In genomic region chr13:90627813-90628212, GRCh38 we compare ENCODE assay signal across 27 cellular contexts.
A peak's percentile ranks its signal among the peaks of the same experiment; 100 is the strongest.
DNase-seq lines count a peak whose midpoint lies in the region; ATAC-seq, FAIRE-seq and TF ChIP-seq lines count a peak whose summit lies in the region.
"Had no signal": no experiment of that assay in that cellular context is flagged by ENCODE, and none has a peak within 500 bp of the region (broad histone marks: within the 10 kb centered on the region; RNA-seq: fewer than 3 reads in every experiment).

No MANE protein-coding gene starts in this region.

- H3K9me3 ChIP-seq in HepG2 (ENCODE audit: low read length) (peaks cover 38% of the 10 kb centered on the region), right lobe of liver (no peaks in the 10 kb centered on the region), K562 (replicated peaks; ENCODE audit: control insufficient read depth, insufficient read depth, low read depth, low read length) (0 out of 2 replicates have a peak, but pooled peaks cover 4% of the 10 kb centered on the region)
- H3K9me3 ChIP-seq: BE2C, BLaER1 had no signal

- in situ Hi-C loops in HepG2 (cut with HindIII; ENCODE audit: extremely low pct_ligation_motif_present, low pct_unique_long_range_greater_than_20kb) (no loop called here), K562 (cut with MboI) (no loop called here)

- H3K36me3 Mint-ChIP-seq in activated naive CD4-positive, alpha-beta T cell treated with anti-CD3 and anti-CD28 coated beads for 36 hours (ENCODE audit: low read depth): no peaks in the 10 kb centered on the region
- H3K36me3 Mint-ChIP-seq: CD14-positive monocyte; CD4-positive, alpha-beta memory T cell; CD4-positive, CD25-positive, alpha-beta regulatory T cell; CD8-positive, alpha-beta memory T cell had no signal

- H2AFZ ChIP-seq in HepG2 (ENCODE audit: low read length) (no peak overlapping the region), K562 (ENCODE audit: low read depth, low read length) (no peak overlapping the region)

- CTCF ChIA-PET in HepG2 (lab: Yijun Ruan, JAX; ENCODE audit: low intra/inter-chr PET ratio, low total read pairs) (no interaction called here), K562 (lab: Yijun Ruan, JAX; ENCODE audit: low intra/inter-chr PET ratio) (interaction anchor here (0.5 kb wide), 1 partner anchor 506 kb away, joined by 3 read pairs; no protein-coding TSS in a partner anchor)
- CTCF ChIA-PET in activated naive CD4-positive, alpha-beta T cell treated with anti-CD3 and anti-CD28 coated beads for 36 hours (lab: Charles Lee): no interaction called here

- TF ChIP-seq EP300 in HepG2 (IDR thresholded peaks at IDR 0.05; ENCODE audit: low read depth in 2 of 2, low read length in 2 of 2) (no peak), HepG2 (CRISPR knock-in tag; IDR thresholded peaks at IDR 0.05; ENCODE audit: borderline replicate concordance) (no peak), K562 (IDR thresholded peaks at IDR 0.05; ENCODE audit: low read length) (no peak)

- H3K4me2 ChIP-seq in HepG2 (ENCODE audit: low read depth, low read length): no peak overlapping the region
- H3K4me2 ChIP-seq in K562 (ENCODE audit: insufficient read depth, low read length): no peak overlapping the region
- H3K4me2 ChIP-seq: BLaER1 had no signal

- H3K9me1 ChIP-seq in K562 (ENCODE audit: control insufficient read depth, insufficient read depth, low read length): no peaks in the 10 kb centered on the region

- H3K4me1 ChIP-seq in HepG2 (ENCODE audit: insufficient read depth, low read length) (no peaks in the 10 kb centered on the region), right lobe of liver (no peaks in the 10 kb centered on the region), K562 (replicated peaks in 1 of 2; ENCODE audit: control insufficient read depth in 2 of 2, insufficient read depth in 2 of 2, low read length in 2 of 2) (no peaks in the 10 kb centered on the region)
- H3K4me1 ChIP-seq: BE2C, BLaER1 had no signal

- H3K9ac ChIP-seq in HepG2 (ENCODE audit: insufficient read depth, low read depth, low read length) (no peak overlapping the region), K562 (ENCODE audit: insufficient read depth in 1 of 2, low read depth in 2 of 2, low read length in 2 of 2) (no peak overlapping the region)
- H3K9ac ChIP-seq: BLaER1 had no signal

- FAIRE-seq in HepG2 (lab: Jason Lieb, UNC): no peak
- no peak for FAIRE-seq in K562 (lab: Jason Lieb, UNC)
- FAIRE-seq in colon (lab: Jason Lieb, UNC): peak; percentile 80
- FAIRE-seq: GM12878, GM12892, GM18507 had no signal

- no peaks in the 10 kb centered on the region for H3K27me3 ChIP-seq in HepG2 (ENCODE audit: control insufficient read depth in 1 of 2, insufficient read depth in 2 of 2, low read length in 2 of 2)
- peaks cover 0 to 5% of the 10 kb centered on the region in 2 donors for H3K27me3 ChIP-seq in right lobe of liver
- no peaks in the 10 kb centered on the region for H3K27me3 ChIP-seq in K562 (ENCODE audit: control insufficient read depth in 2 of 2, insufficient read depth in 2 of 2, low read length in 2 of 2)
- H3K27me3 ChIP-seq: BE2C, BLaER1 had no signal

- BruUV-seq in HepG2 (replicated peaks; lab: Mats Ljungman, UMichigan): no TSS peak
- BruUV-seq in K562 (replicated peaks; lab: Mats Ljungman, UMichigan): no TSS peak

- H3K4me3 ChIP-seq in HepG2 (replicated peaks in 1 of 3; ENCODE audit: insufficient read depth in 1 of 3, low read depth in 2 of 3, low read length in 3 of 3): no peak overlapping the region
- H3K4me3 ChIP-seq in right lobe of liver: no peak overlapping the region
- no peak overlapping the region for H3K4me3 ChIP-seq in K562
- H3K4me3 ChIP-seq: BLaER1, GM12878 had no signal

- H4K20me1 ChIP-seq in HepG2 (ENCODE audit: insufficient read depth, low read length): no peaks in the 10 kb centered on the region
- H4K20me1 ChIP-seq in K562 (replicated peaks; ENCODE audit: control insufficient read depth, insufficient read depth, low read length): no peaks in the 10 kb centered on the region
- H4K20me1 ChIP-seq: BLaER1 had no signal

- intact Hi-C loops in HepG2 (cut with micrococcal nuclease; ENCODE audit: unreplicated experiment): no loop called here
- intact Hi-C loops in right lobe of liver (cut with DNase I): no loop called here
- intact Hi-C loops in K562 (cut with micrococcal nuclease): no loop called here
- intact Hi-C loops in activated naive CD4-positive, alpha-beta T cell treated with anti-CD3 and anti-CD28 coated beads for 36 hours (cut with micrococcal nuclease): no loop called here

- no peaks in the 10 kb centered on the region for H3K4me1 Mint-ChIP-seq in activated naive CD4-positive, alpha-beta T cell treated with anti-CD3 and anti-CD28 coated beads for 36 hours (ENCODE audit: low read depth)
- H3K4me1 Mint-ChIP-seq: CD14-positive monocyte; CD4-positive, alpha-beta memory T cell; CD4-positive, CD25-positive, alpha-beta regulatory T cell; CD8-positive, alpha-beta memory T cell had no signal

- H3K4me3 Mint-ChIP-seq in activated naive CD4-positive, alpha-beta T cell treated with anti-CD3 and anti-CD28 coated beads for 36 hours: no peak overlapping the region
- H3K4me3 Mint-ChIP-seq: CD14-positive monocyte; CD4-positive, alpha-beta memory T cell; CD4-positive, CD25-positive, alpha-beta regulatory T cell; CD8-positive, alpha-beta memory T cell had no signal

- no peaks in the 10 kb centered on the region for H3K9me3 Mint-ChIP-seq in activated naive CD4-positive, alpha-beta T cell treated with anti-CD3 and anti-CD28 coated beads for 36 hours

- 19% methylated on average over 1 of the region's 1 CpG for WGBS in HepG2 (ENCODE audit: low lambda C conversion rate)
- 30% methylated on average over 1 of the region's 1 CpG for WGBS in right lobe of liver (ENCODE audit: insufficient coverage, low coverage, low lambda C conversion rate, missing lambda C conversion rate)
- 3% methylated on average over 1 of the region's 1 CpG for WGBS in K562 (ENCODE audit: insufficient coverage, low coverage, missing lambda C conversion rate)

- no peak for DNase-seq in HepG2 (ENCODE audit: low spot score)
- DNase-seq in right lobe of liver: no peak
- DNase-seq in K562 (ENCODE audit: extremely low read depth in 1 of 4, low spot score in 3 of 4): no peak
- no peak for DNase-seq in activated naive CD4-positive, alpha-beta T cell treated with anti-CD3 and anti-CD28 coated beads for 36 hours
- DNase-seq in NCI-H2196 treated with DMSO at 0.1 percent for 48 hours (lab: John Stamatoyannopoulos, UW; ENCODE audit: unreplicated experiment): no peak
- DNase-seq: ACHN; BE2C; C1 segment of cervical spinal cord; CD4-positive, alpha-beta memory T cell; CD4-positive, CD25-positive, alpha-beta regulatory T cell; CD8-positive, alpha-beta memory T cell; COR-L47; DMS 273 treated with DMSO at 0.1 percent for 48 hours; DMS153; DMS53; DMS79; DND-41; EL; GDM1 had no signal

- H3K36me3 ChIP-seq in HepG2 (replicated peaks in 1 of 2; ENCODE audit: control insufficient read depth in 1 of 2, insufficient read depth in 2 of 2, low read length in 2 of 2) (no peaks in the 10 kb centered on the region), right lobe of liver (no peaks in the 10 kb centered on the region), K562 (ENCODE audit: control insufficient read depth, insufficient read depth, low read length) (no peaks in the 10 kb centered on the region)
- H3K36me3 ChIP-seq: BE2C, BLaER1 had no signal

- H3K27ac ChIP-seq in HepG2 (ENCODE audit: extremely low read length, insufficient read depth, low read length): no peak overlapping the region
- H3K27ac ChIP-seq in right lobe of liver: no peak overlapping the region
- no peak overlapping the region for H3K27ac ChIP-seq in K562 (ENCODE audit: extremely low read depth, low read depth, low read length)
- H3K27ac ChIP-seq: 22Rv1, BLaER1 had no signal

- no peaks in the 10 kb centered on the region for H3K27me3 Mint-ChIP-seq in activated naive CD4-positive, alpha-beta T cell treated with anti-CD3 and anti-CD28 coated beads for 36 hours (ENCODE audit: low read depth)
- H3K27me3 Mint-ChIP-seq: CD4-positive, alpha-beta memory T cell; CD4-positive, CD25-positive, alpha-beta regulatory T cell; CD8-positive, alpha-beta memory T cell had no signal

- TF ChIP-seq POLR2A in HepG2 (IDR thresholded peaks at IDR 0.05; ENCODE audit: insufficient read depth in 1 of 2, low read depth in 2 of 2, low read length in 2 of 2) (no peak), right lobe of liver (IDR thresholded peaks at IDR 0.05) (no peak), K562 (conservative IDR thresholded peaks at IDR 0.05) (no peak)

- H3K27ac Mint-ChIP-seq in activated naive CD4-positive, alpha-beta T cell treated with anti-CD3 and anti-CD28 coated beads for 36 hours: no peak overlapping the region
- H3K27ac Mint-ChIP-seq: CD14-positive monocyte; CD4-positive, alpha-beta memory T cell; CD4-positive, CD25-positive, alpha-beta regulatory T cell; CD8-positive, alpha-beta memory T cell had no signal

- POLR2A ChIA-PET in HepG2 (lab: Yijun Ruan, JAX) (no interaction called here), K562 (lab: Yijun Ruan, JAX) (interaction anchor here (0.6 to 1.0 kb wide), 2 partner anchors 37 to 1833 kb away, joined by 3 read pairs; no protein-coding TSS in a partner anchor)

- TF ChIP-seq CTCF in HepG2 (CRISPR knock-in tag; IDR thresholded peaks at IDR 0.05): no peak
- TF ChIP-seq CTCF in right lobe of liver (IDR thresholded peaks at IDR 0.05): no peak
- no peak for TF ChIP-seq CTCF in K562 (IDR thresholded peaks at IDR 0.05 in 2 of 3, conservative IDR thresholded peaks at IDR 0.05 in 1 of 3; ENCODE audit: insufficient read depth in 2 of 3, low read depth in 1 of 3, low read length in 3 of 3)

- no peak for TF ChIP-seq RAD21 in HepG2 (CRISPR knock-in tag; IDR thresholded peaks at IDR 0.05)
- no peak for TF ChIP-seq RAD21 in K562 (CRISPR knock-in tag; conservative IDR thresholded peaks at IDR 0.05 in 1 of 2, IDR thresholded peaks at IDR 0.05 in 1 of 2)

- ATAC-seq in HepG2 (no peak), right lobe of liver (no peak), K562 (no peak), HG03175 (IDR thresholded peaks at IDR 0.05; ENCODE audit: unreplicated experiment) (no peak)
- ATAC-seq: GM12878 had no signal

- H3K79me2 ChIP-seq in HepG2 (ENCODE audit: insufficient read depth, low read length): no peaks in the 10 kb centered on the region
- no peaks in the 10 kb centered on the region for H3K79me2 ChIP-seq in K562 (ENCODE audit: control insufficient read depth, insufficient read depth, low read length)

TF ChIP-seq in HepG2, 621 proteins besides CTCF, POLR2A, EP300 and RAD21 (continues in another document):
- peak; percentile 53 for TF ChIP-seq MAFF (IDR thresholded peaks at IDR 0.05; ENCODE audit: low read depth, low read length)
- no peak for TF ChIP-seq MIXL1 (CRISPR knock-in tag; IDR thresholded peaks at IDR 0.05)

Comparison
In these comparisons a context has a peak if more than half of its experiments do, and no peak if none do; other contexts are left out.
1. Of the 241 proteins assayed by ChIP-seq in both HepG2 and K562: peak only in HepG2: none; only in K562: MAFG; in both: MAFF and MAFK; in neither: 238.